In genomic region chr13:110456550-110456949, GRCh38 we compare ENCODE assay signal across 11 cellular contexts.
"Had no signal": no experiment of that assay in that cellular context is flagged by ENCODE, and none has a peak within 500 bp of the region (broad histone marks: within the 10 kb centered on the region; RNA-seq: fewer than 3 reads in every experiment).

No MANE protein-coding gene starts in this region.

- H3K27ac Mint-ChIP-seq: activated naive CD4-positive, alpha-beta T cell treated with anti-CD3 and anti-CD28 coated beads, Interleukin-2, amount 50 U/mL, for 24 hours; natural killer cell; stimulated activated naive CD8-positive, alpha-beta T cell treated with anti-CD3 and anti-CD28 coated beads, Interleukin-15, Interleukin-2, amounts not matched to agents 100 ng/mL and 50 ng/mL, for 24 hours had no signal

- H3K27ac ChIP-seq: body of pancreas, cardiac muscle cell, foreskin keratinocyte, ovary, psoas muscle had no signal

- H3K4me1 ChIP-seq: body of pancreas, foreskin keratinocyte, psoas muscle had no signal

- H3K4me3 ChIP-seq: body of pancreas, cardiac muscle cell, ovary, tibial nerve had no signal

- H3K9me3 Mint-ChIP-seq: activated naive CD4-positive, alpha-beta T cell treated with anti-CD3 and anti-CD28 coated beads, Interleukin-2, amount 50 U/mL, for 24 hours; natural killer cell; stimulated activated naive CD8-positive, alpha-beta T cell treated with anti-CD3 and anti-CD28 coated beads, Interleukin-15, Interleukin-2, amounts not matched to agents 100 ng/mL and 50 ng/mL, for 24 hours; WTC11 had no signal

- DNase-seq: natural killer cell had no signal

- H3K4me3 Mint-ChIP-seq: natural killer cell; stimulated activated naive CD8-positive, alpha-beta T cell treated with anti-CD3 and anti-CD28 coated beads, Interleukin-15, Interleukin-2, amounts not matched to agents 100 ng/mL and 50 ng/mL, for 24 hours; WTC11 had no signal

- H3K27me3 ChIP-seq: body of pancreas, cardiac muscle cell, foreskin keratinocyte, ovary, tibial nerve had no signal

- H3K36me3 ChIP-seq: cardiac muscle cell, ovary had no signal

- H3K36me3 Mint-ChIP-seq: activated naive CD4-positive, alpha-beta T cell treated with anti-CD3 and anti-CD28 coated beads, Interleukin-2, amount 50 U/mL, for 24 hours; natural killer cell had no signal

- FAIRE-seq: endometrium had no signal

- H3K9me3 ChIP-seq: body of pancreas, ovary, psoas muscle, tibial nerve had no signal
